ENCODE assay signal across 24 cellular contexts in genomic region chr9:37975639-37976038, GRCh38.
DNase-seq lines count a peak whose midpoint lies in the region; ATAC-seq, FAIRE-seq and TF ChIP-seq lines count a peak whose summit lies in the region.
"Had no signal": no experiment of that assay in that cellular context is flagged by ENCODE, and none has a peak within 500 bp of the region (broad histone marks: within the 10 kb centered on the region; RNA-seq: fewer than 3 reads in every experiment).

No MANE protein-coding gene starts in this region.

- H3K27ac Mint-ChIP-seq in HFFc6 (peak overlapping the region; percentile 44), astrocyte (ENCODE audit: unreplicated experiment) (peak overlapping the region; percentile 94)
- H3K27ac Mint-ChIP-seq: CD4-positive, alpha-beta memory T cell; GM23338 had no signal

- no peak overlapping the region for H3K18ac ChIP-seq in mesenchymal stem cell (ENCODE audit: low read depth in 1 of 2, low read length in 2 of 2)

- no peak for TF ChIP-seq POLR2A in spleen (IDR thresholded peaks at IDR 0.05)

- H3K79me1 ChIP-seq in mesenchymal stem cell (replicated peaks; ENCODE audit: low read length, poor library complexity, severe bottlenecking) = peaks cover 16% of the 10 kb centered on the region

- H3K36me3 Mint-ChIP-seq in HFFc6 (ENCODE audit: low read depth) (peaks cover 24% of the 10 kb centered on the region), astrocyte (ENCODE audit: low read depth, unreplicated experiment) (peaks cover 22% of the 10 kb centered on the region)
- H3K36me3 Mint-ChIP-seq: CD4-positive, alpha-beta memory T cell had no signal

- no peak overlapping the region for H3K14ac ChIP-seq in mesenchymal stem cell (ENCODE audit: low read length in 2 of 2)

- H3K9me3 ChIP-seq in astrocyte (ENCODE audit: insufficient read depth, low read depth, low read length) (no peaks in the 10 kb centered on the region), mesenchymal stem cell (ENCODE audit: control insufficient read depth, low read length) (no peaks in the 10 kb centered on the region), spleen (no peaks in the 10 kb centered on the region)
- H3K9me3 ChIP-seq: BLaER1 treated with 17β-estradiol and CSF1 and Interleukin-3, amounts not matched to agents 10 nM and 100 nM; HAP-1; Peyer's patch had no signal

- DNase-seq in HFFc6 = no peak
- no peak for DNase-seq in astrocyte (ENCODE audit: low read depth)
- DNase-seq in mesenchymal stem cell = no peak
- peak; percentile 21 for DNase-seq in spleen
- no peak for DNase-seq in EL
- no peak for DNase-seq in NCI-H1436 (lab: John Stamatoyannopoulos, UW)
- no peak for DNase-seq in left cardiac atrium
- DNase-seq: CD4-positive, alpha-beta memory T cell; DND-41; KBM-7; NCI-H1092; NCI-H146; NCI-H2029; NCI-H226; NCI-H524; NCI-H774; NK-92 treated with Interleukin-12 subunit alpha and Interleukin-12 subunit beta, amount 100 ng/mL, for 24 hours; Peyer's patch; SW 1271 had no signal

- H3K4me3 ChIP-seq in astrocyte (ENCODE audit: insufficient read depth, low read depth, low read length) (no peak overlapping the region), mesenchymal stem cell (ENCODE audit: insufficient read depth in 1 of 2, low read depth in 1 of 2, low read length in 2 of 2) (no peak overlapping the region), spleen (no peak overlapping the region)
- H3K4me3 ChIP-seq: BLaER1 treated with 17β-estradiol and CSF1 and Interleukin-3, amounts not matched to agents 10 nM and 100 nM; GM23338; HAP-1; Peyer's patch had no signal

- H4K91ac ChIP-seq in mesenchymal stem cell (ENCODE audit: low read length) = no peak overlapping the region

- H3K4me2 ChIP-seq in astrocyte (ENCODE audit: low read length) (no peak overlapping the region), mesenchymal stem cell (ENCODE audit: low read length, poor library complexity, severe bottlenecking) (no peak overlapping the region)
- H3K4me2 ChIP-seq: BLaER1 treated with 17β-estradiol and CSF1 and Interleukin-3, amounts not matched to agents 10 nM and 100 nM; GM23338 had no signal

- 100% methylated on average over 2 of the region's 4 CpGs for WGBS in mesenchymal stem cell
- WGBS in spleen, 5 donors = 90 to 99% (median 93%) methylated on average over 4 of the region's 4 CpGs

- TF ChIP-seq CTCF in HFFc6 (IDR thresholded peaks at IDR 0.05) = no peak
- TF ChIP-seq CTCF in astrocyte (IDR thresholded peaks at IDR 0.05; ENCODE audit: insufficient read depth, low read depth, low read length) = no peak
- TF ChIP-seq CTCF in spleen (IDR thresholded peaks at IDR 0.05 in 8 of 11, conservative IDR thresholded peaks at IDR 0.05 in 3 of 11) = no peak

- peaks cover 15% of the 10 kb centered on the region for H4K20me1 ChIP-seq in astrocyte (ENCODE audit: insufficient read depth, low read length)

- no peak overlapping the region for H2BK120ac ChIP-seq in mesenchymal stem cell (ENCODE audit: low read depth, low read length)

- no peak for FAIRE-seq in astrocyte (lab: Jason Lieb, UNC)
- FAIRE-seq: GM12891 had no signal

- H3K27me3 Mint-ChIP-seq in HFFc6 (ENCODE audit: insufficient read depth) (peaks cover 2% of the 10 kb centered on the region; the same call in 1 of the 2 replicates), astrocyte (ENCODE audit: low read depth, unreplicated experiment) (no peaks in the 10 kb centered on the region)

- H3K27ac ChIP-seq in astrocyte (ENCODE audit: low read depth, low read length) (peak overlapping the region; percentile 76), mesenchymal stem cell (ENCODE audit: low read length, poor library complexity, severe bottlenecking) (peak overlapping the region; percentile 65), spleen (no peak overlapping the region)
- H3K27ac ChIP-seq: BLaER1 treated with 17β-estradiol and CSF1 and Interleukin-3, amounts not matched to agents 10 nM and 100 nM had no signal

- peaks cover 8% of the 10 kb centered on the region for H3K36me3 ChIP-seq in astrocyte (ENCODE audit: insufficient read depth, low read length)
- H3K36me3 ChIP-seq in mesenchymal stem cell (ENCODE audit: control insufficient read depth in 1 of 2, insufficient read depth in 2 of 2, low read depth in 1 of 2, low read length in 2 of 2) = peaks cover 21 to 27% of the 10 kb centered on the region in 2 experiments
- H3K36me3 ChIP-seq in spleen = peaks cover 0 to 15% (median 0%) of the 10 kb centered on the region in 6 donors

- H3K9ac ChIP-seq in astrocyte (ENCODE audit: low read length) (peak overlapping the region; percentile 59), mesenchymal stem cell (ENCODE audit: low read length) (no peak overlapping the region)
- H3K9ac ChIP-seq: BLaER1 treated with 17β-estradiol and CSF1 and Interleukin-3, amounts not matched to agents 10 nM and 100 nM had no signal

- H3K79me2 ChIP-seq in astrocyte (ENCODE audit: insufficient read depth, low read length) = peaks cover 66% of the 10 kb centered on the region

- H3K27me3 ChIP-seq in astrocyte (ENCODE audit: insufficient read depth, low read length) = no peaks in the 10 kb centered on the region
- H3K27me3 ChIP-seq in mesenchymal stem cell (ENCODE audit: control insufficient read depth in 1 of 2, insufficient read depth in 1 of 2, low read length in 2 of 2) = no peaks in the 10 kb centered on the region
- no peaks in the 10 kb centered on the region for H3K27me3 ChIP-seq in spleen (replicated peaks in 1 of 7)
- H3K27me3 ChIP-seq: BLaER1 treated with 17β-estradiol and CSF1 and Interleukin-3, amounts not matched to agents 10 nM and 100 nM; Peyer's patch had no signal

- H3K23ac ChIP-seq in mesenchymal stem cell (ENCODE audit: low read length in 2 of 2) = no peak overlapping the region

- no peak overlapping the region for H4K8ac ChIP-seq in mesenchymal stem cell (ENCODE audit: low read length)

- H3K9me3 Mint-ChIP-seq in HFFc6 (no peaks in the 10 kb centered on the region), astrocyte (ENCODE audit: unreplicated experiment) (peaks cover 3% of the 10 kb centered on the region)
- H3K9me3 Mint-ChIP-seq: CD4-positive, alpha-beta memory T cell; GM23338 had no signal

- H3K4ac ChIP-seq in mesenchymal stem cell (ENCODE audit: low read depth in 1 of 2, low read length in 2 of 2) = peak overlapping the region in 1 of 2 experiments; percentile 12

- no peak for ATAC-seq in left cardiac atrium
- ATAC-seq: Right ventricle myocardium inferior had no signal

- peaks cover 62% of the 10 kb centered on the region for H3K4me1 Mint-ChIP-seq in HFFc6 (ENCODE audit: low read depth)
- H3K4me1 Mint-ChIP-seq in astrocyte (ENCODE audit: low read depth, unreplicated experiment) = peaks cover 75% of the 10 kb centered on the region
- H3K4me1 Mint-ChIP-seq: CD4-positive, alpha-beta memory T cell had no signal

- H2BK5ac ChIP-seq in mesenchymal stem cell (ENCODE audit: low read depth, low read length, poor library complexity, severe bottlenecking) = no peak overlapping the region

- H3K4me1 ChIP-seq in astrocyte (ENCODE audit: insufficient read depth, low read length) (peaks cover 45% of the 10 kb centered on the region), mesenchymal stem cell (ENCODE audit: control insufficient read depth, insufficient read depth, low read depth, low read length) (peaks cover 37% of the 10 kb centered on the region), spleen (no peaks in the 10 kb centered on the region)
- H3K4me1 ChIP-seq: HAP-1 had no signal

- H2AFZ ChIP-seq in astrocyte (ENCODE audit: low read depth, low read length) (no peak overlapping the region), mesenchymal stem cell (ENCODE audit: low read depth, low read length) (no peak overlapping the region)
- H2AFZ ChIP-seq: GM23338 had no signal

- H2BK12ac ChIP-seq in mesenchymal stem cell (ENCODE audit: low read length in 2 of 2) = peak overlapping the region in 1 of 2 experiments; percentile 7

- intact Hi-C loops in spleen (cut with DNase I; ENCODE audit: low total_unique reads) (no loop called here), left cardiac atrium (cut with DNase I) (no loop called here)

- H2BK15ac ChIP-seq in mesenchymal stem cell (ENCODE audit: low read depth, poor library complexity, severe bottlenecking) = no peak overlapping the region

- H3K4me3 Mint-ChIP-seq in HFFc6 (no peak overlapping the region), astrocyte (ENCODE audit: unreplicated experiment) (no peak overlapping the region)
- H3K4me3 Mint-ChIP-seq: CD4-positive, alpha-beta memory T cell; GM23338 had no signal

- peak overlapping the region; percentile 0 for H2AK5ac ChIP-seq in mesenchymal stem cell (ENCODE audit: low read length, severe bottlenecking)

Comparison
In these comparisons a context has a peak if more than half of its experiments do, and no peak if none do; other contexts are left out.
1. H3K27ac ChIP-seq: peak in astrocyte (single experiment) and mesenchymal stem cell (single experiment); none in spleen (0 of 8).